ENCODE assay signal across 20 cellular contexts in genomic region chr13:35796627-35797026, GRCh38.
A peak's percentile ranks its signal among the peaks of the same experiment; 100 is the strongest.
DNase-seq lines count a peak whose midpoint lies in the region; ATAC-seq, FAIRE-seq and TF ChIP-seq lines count a peak whose summit lies in the region.
"Had no signal": no experiment of that assay in that cellular context is flagged by ENCODE, and none has a peak within 500 bp of the region (broad histone marks: within the 10 kb centered on the region; RNA-seq: fewer than 3 reads in every experiment).

No MANE protein-coding gene starts in this region.

- TF ChIP-seq POLR2A in transverse colon (IDR thresholded peaks at IDR 0.05): no peak

- H3K27me3 ChIP-seq in cardiac muscle cell (no peaks in the 10 kb centered on the region), right cardiac atrium (ENCODE audit: control insufficient read depth, insufficient read depth) (no peaks in the 10 kb centered on the region), bronchial epithelial cell (ENCODE audit: control insufficient read depth, insufficient read depth, low read length) (no peaks in the 10 kb centered on the region), iPS-15b (ENCODE audit: control insufficient read depth, insufficient read depth, low read length) (no peaks in the 10 kb centered on the region), transverse colon (no peaks in the 10 kb centered on the region)
- H3K27me3 ChIP-seq: BLaER1 had no signal

- H3K27ac ChIP-seq in cardiac muscle cell (peak overlapping the region; percentile 40), right cardiac atrium (ENCODE audit: low read length) (no peak overlapping the region), transverse colon (no peak overlapping the region)
- H3K27ac ChIP-seq: BLaER1, HL-60 had no signal

- peak; percentile 13 for FAIRE-seq in bronchial epithelial cell (lab: Jason Lieb, UNC)
- no peak for FAIRE-seq in HTR-8/SVneo (lab: Jason Lieb, UNC)
- FAIRE-seq: GM12892, GM18507, H54 had no signal

- intact Hi-C loops in right cardiac atrium (cut with DNase I) (no loop called here), transverse colon (cut with DNase I; ENCODE audit: low total_unique reads) (no loop called here)

- no peaks in the 10 kb centered on the region for H3K9me3 Mint-ChIP-seq in stimulated activated naive CD8-positive, alpha-beta T cell treated with anti-CD3 and anti-CD28 coated beads, Interleukin-15, amount 100 ng/mL, for 72 hours
- H3K9me3 Mint-ChIP-seq: GM23338 had no signal

- H3K4me3 Mint-ChIP-seq in stimulated activated naive CD8-positive, alpha-beta T cell treated with anti-CD3 and anti-CD28 coated beads, Interleukin-15, amount 100 ng/mL, for 72 hours: no peak overlapping the region
- H3K4me3 Mint-ChIP-seq: CD14-positive monocyte; CD4-positive, alpha-beta memory T cell; GM23338 had no signal

- no peak for TF ChIP-seq CTCF in cardiac muscle cell (IDR thresholded peaks at IDR 0.05; ENCODE audit: low read depth, low read length)
- no peak for TF ChIP-seq CTCF in bronchial epithelial cell (IDR thresholded peaks at IDR 0.05; ENCODE audit: insufficient read depth, low read length, severe bottlenecking)
- TF ChIP-seq CTCF in transverse colon (IDR thresholded peaks at IDR 0.05): no peak

- H3K4me3 ChIP-seq in cardiac muscle cell: no peak overlapping the region
- no peak overlapping the region for H3K4me3 ChIP-seq in right cardiac atrium (ENCODE audit: low read length)
- H3K4me3 ChIP-seq in bronchial epithelial cell (ENCODE audit: low read depth, low read length): no peak overlapping the region
- no peak overlapping the region for H3K4me3 ChIP-seq in iPS-15b (ENCODE audit: low read depth, low read length)
- H3K4me3 ChIP-seq in transverse colon: no peak overlapping the region
- H3K4me3 ChIP-seq: BLaER1, GM23338 had no signal

- H3K9ac ChIP-seq in iPS-15b (ENCODE audit: low read depth, low read length): peak overlapping the region; percentile 30
- H3K9ac ChIP-seq: BLaER1 had no signal

- no peak overlapping the region for H3K27ac Mint-ChIP-seq in stimulated activated naive CD8-positive, alpha-beta T cell treated with anti-CD3 and anti-CD28 coated beads, Interleukin-15, amount 100 ng/mL, for 72 hours
- H3K27ac Mint-ChIP-seq: CD14-positive monocyte; CD4-positive, alpha-beta memory T cell; GM23338 had no signal

- H3K27me3 Mint-ChIP-seq in stimulated activated naive CD8-positive, alpha-beta T cell treated with anti-CD3 and anti-CD28 coated beads, Interleukin-15, amount 100 ng/mL, for 72 hours: no peaks in the 10 kb centered on the region
- H3K27me3 Mint-ChIP-seq: CD4-positive, alpha-beta memory T cell had no signal

- H3K4me1 ChIP-seq in cardiac muscle cell (ENCODE audit: low read depth) (peaks cover 17% of the 10 kb centered on the region), right cardiac atrium (ENCODE audit: control insufficient read depth, insufficient read depth, low read length) (peaks cover 3% of the 10 kb centered on the region), iPS-15b (ENCODE audit: control insufficient read depth, insufficient read depth, low read length) (peaks cover 7% of the 10 kb centered on the region), transverse colon (peaks cover 0 to 22% (median 4%) of the 10 kb centered on the region in 4 donors)

- in situ Hi-C loops in transverse colon (cut with MboI; ENCODE audit: low pct_ligation_motif_present in 1 of 4, low pct_unique_long_range_greater_than_20kb in 1 of 4, low sequenced_read_pairs in 3 of 4): no loop called here

- TF ChIP-seq EP300 in transverse colon (IDR thresholded peaks at IDR 0.05; ENCODE audit: low read depth): no peak

- 91% methylated on average over 4 of the region's 4 CpGs for WGBS in right cardiac atrium
- WGBS in transverse colon (ENCODE audit: low coverage in 1 of 2), 2 donors: 73 to 75% methylated on average over 3 to 4 of the region's 4 CpGs

- no peaks in the 10 kb centered on the region for H3K4me1 Mint-ChIP-seq in stimulated activated naive CD8-positive, alpha-beta T cell treated with anti-CD3 and anti-CD28 coated beads, Interleukin-15, amount 100 ng/mL, for 72 hours
- H3K4me1 Mint-ChIP-seq: CD14-positive monocyte; CD4-positive, alpha-beta memory T cell had no signal

- no peak for ATAC-seq in right cardiac atrium
- no peak for ATAC-seq in stimulated activated naive CD8-positive, alpha-beta T cell treated with anti-CD3 and anti-CD28 coated beads, Interleukin-15, amount 100 ng/mL, for 72 hours

- H3K9me3 ChIP-seq in cardiac muscle cell (ENCODE audit: low read depth): no peaks in the 10 kb centered on the region
- H3K9me3 ChIP-seq in right cardiac atrium (ENCODE audit: control insufficient read depth, low read length): no peaks in the 10 kb centered on the region
- no peaks in the 10 kb centered on the region for H3K9me3 ChIP-seq in iPS-15b (ENCODE audit: control insufficient read depth, insufficient read depth, low read length)
- no peaks in the 10 kb centered on the region for H3K9me3 ChIP-seq in transverse colon
- H3K9me3 ChIP-seq: BLaER1 had no signal

- no peaks in the 10 kb centered on the region for H3K36me3 ChIP-seq in cardiac muscle cell
- H3K36me3 ChIP-seq in bronchial epithelial cell (ENCODE audit: control insufficient read depth, insufficient read depth, low read length): no peaks in the 10 kb centered on the region
- no peaks in the 10 kb centered on the region for H3K36me3 ChIP-seq in iPS-15b (ENCODE audit: control insufficient read depth, insufficient read depth, low read length)
- H3K36me3 ChIP-seq in transverse colon: no peaks in the 10 kb centered on the region
- H3K36me3 ChIP-seq: BLaER1 had no signal

- DNase-seq in cardiac muscle cell (ENCODE audit: low read depth in 1 of 2, low spot score in 1 of 2) (no peak), right cardiac atrium (no peak), bronchial epithelial cell (ENCODE audit: low read depth) (no peak), HTR-8/SVneo (ENCODE audit: insufficient read length, low spot score) (no peak), transverse colon (no peak)
- no peak for DNase-seq in stimulated activated naive CD8-positive, alpha-beta T cell treated with anti-CD3 and anti-CD28 coated beads, Interleukin-15, amount 100 ng/mL, for 72 hours
- DNase-seq: 8988T; CD4-positive, alpha-beta memory T cell; DMS153; DMS79; GDM1; HCEC 1CT had no signal
